In the genomic region with DNA sequence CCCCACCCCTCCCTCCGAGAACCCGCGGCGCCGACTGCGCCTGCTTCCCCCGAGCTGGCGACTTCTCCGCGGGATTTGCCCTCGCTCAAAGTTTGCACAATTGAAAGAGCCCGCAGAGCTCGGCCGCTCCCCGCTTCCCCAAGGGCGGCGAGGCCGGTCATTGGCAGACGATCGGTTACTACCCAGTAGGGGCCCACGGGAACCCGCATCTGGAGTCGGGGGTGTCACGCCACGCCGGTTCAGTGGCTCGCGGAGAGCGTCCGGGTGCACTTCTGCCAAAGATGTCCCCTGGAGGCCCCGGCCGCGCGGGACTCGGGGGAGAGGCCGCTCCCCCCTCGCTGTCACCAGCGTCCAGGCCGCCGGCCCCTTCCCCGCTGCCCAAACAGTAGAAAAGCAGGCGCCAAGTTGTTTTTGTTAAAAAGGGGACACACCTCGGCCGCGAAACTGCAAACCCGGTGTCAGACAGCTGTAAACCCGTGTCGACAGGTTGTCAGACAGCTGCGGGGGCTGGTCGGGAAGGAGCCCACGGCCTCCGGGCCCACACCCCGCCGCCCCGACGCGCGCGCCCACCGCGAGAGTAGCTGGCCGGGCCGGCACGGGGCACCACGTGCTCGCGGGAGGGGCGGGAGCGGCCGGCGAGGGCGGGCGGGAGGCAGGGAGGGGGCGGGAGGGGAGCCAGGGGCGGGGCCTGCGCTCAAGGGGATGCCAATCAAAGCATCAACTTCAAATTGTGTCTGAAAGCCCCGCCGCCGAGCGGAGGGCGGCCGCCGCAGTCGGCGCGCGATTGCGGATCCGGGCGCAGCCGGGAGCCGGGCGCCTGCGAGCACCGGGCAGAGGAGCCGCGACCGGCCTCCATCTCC, we compare ENCODE assay signal across 11 cellular contexts. TPM values are rescaled to one million over a fixed set of nuclear protein-coding genes. Genes with fewer than 3 reads are reported as not detected.
DNase-seq lines count a peak whose midpoint lies in the region; ATAC-seq, FAIRE-seq and TF ChIP-seq lines count a peak whose summit lies in the region.
"Had no signal": no experiment of that assay in that cellular context is flagged by ENCODE, and none has a peak within 500 bp of the region (broad histone marks: within the 10 kb centered on the region; RNA-seq: fewer than 3 reads in every experiment).

A gene (plus strand): TSS at position 731 of the 860 bp plus-strand sequence. CDS start 274 bp downstream, outside the sequence.

- TF ChIP-seq POLR2A in tibial nerve (IDR thresholded peaks at IDR 0.05) = no peak

- 2% methylated on average over 17 to 36 of the region's 98 CpGs for WGBS in tibial nerve, 2 donors

- H3K27me3 ChIP-seq in bronchial epithelial cell (ENCODE audit: control insufficient read depth, insufficient read depth, low read length) = peaks cover 10% of the 10 kb centered on the region
- H3K27me3 ChIP-seq in left lung = peaks cover 86 to 100% of the 10 kb centered on the region in 2 donors
- peaks cover 3 to 94% of the 10 kb centered on the region in 2 donors for H3K27me3 ChIP-seq in tibial nerve

- peak within 1 kb of the TSS; percentile 15 for H3K4me3 Mint-ChIP-seq in activated CD8-positive, alpha-beta T cell treated with anti-CD3 and anti-CD28 coated beads, Interleukin-2, amount 10 ng/mL, durations not matched to agents 7 days and 5 days
- H3K4me3 Mint-ChIP-seq in activated CD8-positive, alpha-beta T cell treated with anti-CD3 and anti-CD28 coated beads for 36 hours = no peak within 1 kb of the TSS
- H3K4me3 Mint-ChIP-seq: activated naive CD4-positive, alpha-beta T cell treated with anti-CD3 and anti-CD28 coated beads for 36 hours had no signal

- H3K9me3 Mint-ChIP-seq in activated CD8-positive, alpha-beta T cell treated with anti-CD3 and anti-CD28 coated beads, Interleukin-2, amount 10 ng/mL, durations not matched to agents 7 days and 5 days (ENCODE audit: insufficient read depth) = peaks cover 3% of the 10 kb centered on the region
- no peaks in the 10 kb centered on the region for H3K9me3 Mint-ChIP-seq in activated CD8-positive, alpha-beta T cell treated with anti-CD3 and anti-CD28 coated beads for 36 hours
- H3K9me3 Mint-ChIP-seq: activated naive CD4-positive, alpha-beta T cell treated with anti-CD3 and anti-CD28 coated beads for 36 hours had no signal

- TF ChIP-seq EP300 in tibial nerve (IDR thresholded peaks at IDR 0.05) = no peak

- H3K9me3 ChIP-seq in left lung (no peaks in the 10 kb centered on the region), tibial nerve (no peaks in the 10 kb centered on the region)
- H3K9me3 ChIP-seq: BE2C had no signal

- no peak within 1 kb of the TSS for H3K27ac Mint-ChIP-seq in activated CD8-positive, alpha-beta T cell treated with anti-CD3 and anti-CD28 coated beads, Interleukin-2, amount 10 ng/mL, durations not matched to agents 7 days and 5 days
- no peak within 1 kb of the TSS for H3K27ac Mint-ChIP-seq in activated CD8-positive, alpha-beta T cell treated with anti-CD3 and anti-CD28 coated beads for 36 hours
- H3K27ac Mint-ChIP-seq: activated naive CD4-positive, alpha-beta T cell treated with anti-CD3 and anti-CD28 coated beads for 36 hours had no signal

- no peak for ATAC-seq in activated CD8-positive, alpha-beta T cell treated with anti-CD3 and anti-CD28 coated beads, Interleukin-2, amount 10 ng/mL, durations not matched to agents 7 days and 5 days
- ATAC-seq in activated CD8-positive, alpha-beta T cell treated with anti-CD3 and anti-CD28 coated beads for 36 hours = no peak
- ATAC-seq in left lung = peak; percentile 68
- no peak for ATAC-seq in HG03135 (IDR thresholded peaks at IDR 0.05; ENCODE audit: unreplicated experiment)
- no peak for ATAC-seq in HG02623 (IDR thresholded peaks at IDR 0.05; ENCODE audit: unreplicated experiment)

- H3K36me3 ChIP-seq in bronchial epithelial cell (ENCODE audit: control insufficient read depth, insufficient read depth, low read length) (no peaks in the 10 kb centered on the region), left lung (no peaks in the 10 kb centered on the region), tibial nerve (no peaks in the 10 kb centered on the region)
- H3K36me3 ChIP-seq: BE2C had no signal

- no peak for DNase-seq in activated CD8-positive, alpha-beta T cell treated with anti-CD3 and anti-CD28 coated beads, Interleukin-2, amount 10 ng/mL, durations not matched to agents 7 days and 5 days
- DNase-seq in activated CD8-positive, alpha-beta T cell treated with anti-CD3 and anti-CD28 coated beads for 36 hours = no peak
- DNase-seq in bronchial epithelial cell (ENCODE audit: low read depth) = peak; percentile 8
- peak; percentile 56 to 82 for DNase-seq in left lung
- no peak for DNase-seq in tibial nerve (ENCODE audit: low spot score in 2 of 2)
- DNase-seq in GM10248 (ENCODE audit: extremely low spot score) = no peak
- DNase-seq: activated naive CD4-positive, alpha-beta T cell treated with anti-CD3 and anti-CD28 coated beads for 36 hours; BE2C; stimulated activated CD4-positive, alpha-beta T cell treated with anti-CD3 and anti-CD28 coated beads, Interleukin-4, amount 100 ng/mL, for 4 hours had no signal

- no peak for TF ChIP-seq CTCF in activated CD8-positive, alpha-beta T cell treated with anti-CD3 and anti-CD28 coated beads for 36 hours (IDR thresholded peaks at IDR 0.05)
- TF ChIP-seq CTCF in bronchial epithelial cell (IDR thresholded peaks at IDR 0.05; ENCODE audit: insufficient read depth, low read length, severe bottlenecking) (no peak), left lung (IDR thresholded peaks at IDR 0.05) (no peak), tibial nerve (IDR thresholded peaks at IDR 0.05) (no peak), GM10248 (IDR thresholded peaks at IDR 0.05; ENCODE audit: control extremely low read depth, extremely low read depth, low read depth, missing control alignments) (no peak)

- H3K4me1 ChIP-seq in left lung (peaks cover 0 to 14% of the 10 kb centered on the region in 2 donors), tibial nerve (peaks cover 0 to 67% (median 10%) of the 10 kb centered on the region in 4 donors)
- H3K4me1 ChIP-seq: BE2C had no signal

- peaks cover 19% of the 10 kb centered on the region for H3K36me3 Mint-ChIP-seq in activated CD8-positive, alpha-beta T cell treated with anti-CD3 and anti-CD28 coated beads, Interleukin-2, amount 10 ng/mL, durations not matched to agents 7 days and 5 days (ENCODE audit: low read depth)
- H3K36me3 Mint-ChIP-seq in activated CD8-positive, alpha-beta T cell treated with anti-CD3 and anti-CD28 coated beads for 36 hours (ENCODE audit: low read depth) = peaks cover 3% of the 10 kb centered on the region

- H3K27me3 Mint-ChIP-seq in activated CD8-positive, alpha-beta T cell treated with anti-CD3 and anti-CD28 coated beads, Interleukin-2, amount 10 ng/mL, durations not matched to agents 7 days and 5 days (ENCODE audit: low read depth) = peaks cover 61% of the 10 kb centered on the region
- H3K27me3 Mint-ChIP-seq in activated CD8-positive, alpha-beta T cell treated with anti-CD3 and anti-CD28 coated beads for 36 hours = peaks cover 67% of the 10 kb centered on the region

- peak within 1 kb of the TSS; percentile 42 to 56 for H3K27ac ChIP-seq in left lung
- peak within 1 kb of the TSS in 1 of 4 donors; percentile 29 for H3K27ac ChIP-seq in tibial nerve

- POLR2A ChIA-PET in activated CD8-positive, alpha-beta T cell treated with anti-CD3 and anti-CD28 coated beads, Interleukin-2, amount 10 ng/mL, durations not matched to agents 7 days and 5 days (lab: Charles Lee) = no interaction called here
- POLR2A ChIA-PET in activated CD8-positive, alpha-beta T cell treated with anti-CD3 and anti-CD28 coated beads for 36 hours (lab: Charles Lee) = no interaction called here
- POLR2A ChIA-PET in GM10248 (lab: Yijun Ruan, JAX) = no interaction called here

- H3K4me1 Mint-ChIP-seq in activated CD8-positive, alpha-beta T cell treated with anti-CD3 and anti-CD28 coated beads, Interleukin-2, amount 10 ng/mL, durations not matched to agents 7 days and 5 days (ENCODE audit: low read depth) = peaks cover 2% of the 10 kb centered on the region
- H3K4me1 Mint-ChIP-seq in activated CD8-positive, alpha-beta T cell treated with anti-CD3 and anti-CD28 coated beads for 36 hours (ENCODE audit: low read depth) = peaks cover 12% of the 10 kb centered on the region

- no peak for FAIRE-seq in bronchial epithelial cell (lab: Jason Lieb, UNC)

- CTCF ChIA-PET in activated CD8-positive, alpha-beta T cell treated with anti-CD3 and anti-CD28 coated beads, Interleukin-2, amount 10 ng/mL, durations not matched to agents 7 days and 5 days (lab: Charles Lee) = no interaction called here
- CTCF ChIA-PET in activated CD8-positive, alpha-beta T cell treated with anti-CD3 and anti-CD28 coated beads for 36 hours (lab: Charles Lee) = no interaction called here
- CTCF ChIA-PET in GM10248 (lab: Yijun Ruan, JAX) = no interaction called here

- intact Hi-C loops in activated CD8-positive, alpha-beta T cell treated with anti-CD3 and anti-CD28 coated beads for 36 hours (cut with micrococcal nuclease) = loop anchor here (10.0 kb wide), 1 partner anchor 1721 kb away; no protein-coding TSS in a partner anchor
- intact Hi-C loops in left lung (cut with DNase I) = loop anchor here in 1 of 2 donors (5.0 kb wide), 1 partner anchor 843 kb away; a partner anchor contains a TSS

- H3K4me3 ChIP-seq in bronchial epithelial cell (ENCODE audit: low read depth, low read length) (peak within 1 kb of the TSS; percentile 46), left lung (peak within 1 kb of the TSS; percentile 29 to 36), tibial nerve (peak within 1 kb of the TSS in 3 of 4 donors; percentile 21 to 45 (median 25))

RNA-seq across cellular contexts. Expression of the gene that starts here (rescaled TPM):
- total RNA-seq in activated CD8-positive, alpha-beta T cell treated with anti-CD3 and anti-CD28 coated beads, Interleukin-2, amount 10 ng/mL, durations not matched to agents 7 days and 5 days = not detected
- not detected for total RNA-seq in activated CD8-positive, alpha-beta T cell treated with anti-CD3 and anti-CD28 coated beads for 36 hours
- total RNA-seq in bronchial epithelial cell (5.2 and 15.3 TPM in 2 replicates), left lung (10 to 100 TPM in 1 of 2 donors, 1 to 10 TPM in 1; 4.0 to 18.3 TPM), tibial nerve (1 to 10 TPM in 3 of 4 donors, under 1 TPM in 1; 0.30 to 3.1 (median 2.1) TPM)
- total RNA-seq: activated naive CD4-positive, alpha-beta T cell treated with anti-CD3 and anti-CD28 coated beads for 36 hours had no signal

Comparison
In these comparisons a context has a peak if more than half of its experiments do, and no peak if none do; other contexts are left out.
1. DNase-seq: peak in bronchial epithelial cell (single experiment) and left lung (2 of 2); none in activated CD8-positive, alpha-beta T cell treated with anti-CD3 and anti-CD28 coated beads, Interleukin-2, amount 10 ng/mL, durations not matched to agents 7 days and 5 days (single experiment), activated CD8-positive, alpha-beta T cell treated with anti-CD3 and anti-CD28 coated beads for 36 hours (single experiment), tibial nerve (0 of 2) and GM10248 (single experiment).
2. Peak in every context shown above with its lines, with median percentiles within 50 percentile points of each other: H3K4me3 ChIP-seq.